ENCODE assay signal across 10 cellular contexts in the genomic region with DNA sequence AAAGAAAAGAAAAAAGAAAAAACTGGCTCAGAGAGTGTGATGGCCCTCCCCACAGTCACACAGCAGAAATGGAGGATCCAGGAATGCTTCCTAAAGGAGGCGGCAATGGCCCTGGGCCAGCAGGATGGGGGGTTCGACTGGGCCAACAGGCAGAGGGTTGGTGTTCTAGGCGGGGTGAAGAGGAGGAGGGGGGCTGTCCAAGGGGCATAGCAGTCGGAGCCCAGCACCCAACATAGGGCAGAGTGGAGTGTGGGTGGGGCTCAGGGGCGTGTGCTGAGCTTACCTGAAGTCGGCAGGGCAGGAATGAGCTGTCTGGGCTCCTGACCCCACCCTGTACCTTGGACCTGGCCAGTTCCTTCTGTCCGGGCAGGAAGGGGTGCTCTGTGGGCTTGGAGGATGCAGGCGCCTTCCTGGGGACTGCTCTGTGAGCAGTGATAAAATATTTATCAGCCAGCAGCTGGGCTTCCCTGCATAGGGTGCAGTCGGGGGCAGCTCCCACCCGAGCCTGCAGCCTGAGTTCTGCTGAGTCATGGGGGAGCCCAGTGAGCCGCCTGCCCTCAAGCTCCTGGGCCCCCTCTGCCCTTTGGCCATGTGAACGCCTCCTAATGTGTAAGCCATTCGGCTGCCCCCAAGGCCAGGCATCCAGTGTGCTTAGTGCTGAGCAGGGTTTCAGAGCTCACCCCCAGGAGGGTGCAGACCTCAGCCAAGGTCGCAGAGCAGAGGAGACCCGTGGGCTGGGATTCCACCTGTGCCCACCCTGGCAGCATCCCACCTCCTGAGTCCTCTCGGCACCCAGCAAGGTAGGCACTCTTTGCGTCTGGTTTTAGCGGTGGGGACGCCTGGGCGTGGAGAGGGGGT. TPM values are rescaled to one million over a fixed set of nuclear protein-coding genes. Genes with fewer than 3 reads are reported as not detected.
A peak's percentile ranks its signal among the peaks of the same experiment; 100 is the strongest.
DNase-seq lines count a peak whose midpoint lies in the region; ATAC-seq and TF ChIP-seq lines count a peak whose summit lies in the region.
"Had no signal": no experiment of that assay in that cellular context is flagged by ENCODE, and none has a peak within 500 bp of the region (broad histone marks: within the 10 kb centered on the region; RNA-seq: fewer than 3 reads in every experiment).

No MANE protein-coding gene starts in this region.

- H3K79me2 ChIP-seq in PC-3 (ENCODE audit: low read length): no peaks in the 10 kb centered on the region

- ATAC-seq in PC-3: no peak
- peak; percentile 68 for ATAC-seq in esophagus mucosa
- ATAC-seq in sciatic nerve: peak; percentile 18
- no peak for ATAC-seq in HG03135 (IDR thresholded peaks at IDR 0.05; ENCODE audit: unreplicated experiment)

- H3K9ac ChIP-seq in PC-3 (ENCODE audit: low read length): no peak overlapping the region
- H3K9ac ChIP-seq: KMS-11 had no signal

- no peak overlapping the region for H3K27ac ChIP-seq in PC-3 (ENCODE audit: low read length)
- H3K27ac ChIP-seq: 22Rv1, KMS-11 had no signal

- H3K4me2 ChIP-seq in PC-3 (ENCODE audit: low read length): peak overlapping the region; percentile 51
- H3K4me2 ChIP-seq: KMS-11 had no signal

- H3K9me3 ChIP-seq in PC-3 (ENCODE audit: low read length): no peaks in the 10 kb centered on the region

- no TSS peak for BruUV-seq in PC-3 (replicated peaks; lab: Mats Ljungman, UMichigan)

- H3K36me3 ChIP-seq in PC-3 (ENCODE audit: low read depth, low read length): no peaks in the 10 kb centered on the region

- no peak for TF ChIP-seq CTCF in PC-3 (conservative IDR thresholded peaks at IDR 0.05; ENCODE audit: low read depth, low read length)

- POLR2A ChIA-PET in PC-3 (lab: Charles Lee; ENCODE audit: unreplicated experiment): no interaction called here

- H2AFZ ChIP-seq in PC-3 (ENCODE audit: low read length): peak overlapping the region; percentile 3; the same call in 1 of the 2 replicates

- H3K4me1 ChIP-seq in PC-3 (ENCODE audit: insufficient read depth, low read length): peaks cover 9% of the 10 kb centered on the region

- H3K27me3 ChIP-seq in PC-3 (ENCODE audit: low read length): no peaks in the 10 kb centered on the region

- CTCF ChIA-PET in PC-3 (lab: Charles Lee): no interaction called here

- H3K9me2 ChIP-seq in PC-3 (replicated peaks; ENCODE audit: low read length): no peaks in the 10 kb centered on the region

- H3F3A ChIP-seq in PC-3 (ENCODE audit: low read length, unreplicated experiment): no peaks in the 10 kb centered on the region

- H4K20me1 ChIP-seq in PC-3 (ENCODE audit: low read length): no peaks in the 10 kb centered on the region

- DNase-seq in DMS 273 (lab: John Stamatoyannopoulos, UW; ENCODE audit: unreplicated experiment) (peak; percentile 60), DMS 273 treated with DMSO at 0.1 percent for 48 hours (lab: John Stamatoyannopoulos, UW) (no peak), PC-3 (no peak), sciatic nerve (ENCODE audit: low spot score) (no peak), GM03348 (ENCODE audit: low spot score) (no peak)
- no peak for DNase-seq in stimulated activated CD4-positive, alpha-beta T cell treated with anti-CD3 and anti-CD28 coated beads, Interleukin-4, amount 100 ng/mL, for 4 hours

- intact Hi-C loops in PC-3 (cut with micrococcal nuclease): no loop called here
- intact Hi-C loops in sciatic nerve (cut with DNase I): no loop called here

- H3K4me3 ChIP-seq in PC-3 (ENCODE audit: low read length): no peak overlapping the region

RNA-seq across cellular contexts. Expression of gene PRR5, which starts 25.3 kb away (rescaled TPM):
- total RNA-seq in PC-3 (2014; rRNA removed): 14.5 and 21.8 TPM in 2 replicates
- total RNA-seq in esophagus mucosa: 11.1 TPM
- total RNA-seq in sciatic nerve: 33.7 TPM

Comparison
In these comparisons a context has a peak if more than half of its experiments do, and no peak if none do; other contexts are left out.
1. ATAC-seq: peak in esophagus mucosa (single experiment) and sciatic nerve (single experiment); none in PC-3 (single experiment) and HG03135 (single experiment).